ENCODE assay signal across 9 cellular contexts in the genomic region with DNA sequence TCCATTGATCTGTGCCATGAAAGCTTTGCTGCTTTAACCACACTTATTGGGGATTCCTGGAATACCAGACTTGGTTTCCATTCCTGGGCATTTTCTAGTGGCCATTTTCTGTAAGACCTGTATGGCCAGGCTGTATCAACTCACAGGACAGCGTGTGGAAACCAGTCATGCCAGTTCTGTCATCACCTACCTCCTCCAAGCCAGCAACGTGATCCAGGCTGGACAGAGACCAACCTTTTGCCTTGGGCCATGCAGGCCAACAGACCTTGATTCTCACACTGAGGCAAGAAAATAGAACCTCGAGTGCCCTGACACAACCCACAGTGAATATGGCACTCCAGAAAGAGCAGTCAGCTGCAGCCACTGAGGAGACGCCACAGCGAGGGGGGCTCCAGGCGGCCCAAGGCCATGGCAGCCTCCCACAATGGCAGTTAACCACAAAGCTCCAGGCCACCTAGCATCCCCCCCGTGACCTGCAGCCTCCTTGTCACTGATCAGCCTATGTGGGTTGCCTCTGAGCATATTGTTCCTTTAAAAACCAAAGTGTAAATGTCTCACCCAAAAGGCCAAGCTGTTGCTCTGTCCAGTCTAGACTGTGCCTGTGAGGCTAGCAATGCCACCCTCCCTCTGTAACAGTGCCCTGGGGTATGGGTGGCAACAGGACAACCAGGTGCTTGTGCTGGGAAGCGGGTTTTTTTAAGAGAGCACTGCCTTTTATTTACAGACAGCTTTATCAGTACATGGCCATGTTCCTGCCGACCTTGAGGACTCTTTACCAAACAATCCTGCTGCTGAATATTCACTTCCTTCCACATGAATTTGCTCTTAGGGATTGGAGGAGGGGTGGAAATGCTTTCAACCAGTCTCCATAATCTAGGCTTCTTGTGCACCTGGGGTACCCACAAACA.
DNase-seq lines count a peak whose midpoint lies in the region; ATAC-seq and TF ChIP-seq lines count a peak whose summit lies in the region.
"Had no signal": no experiment of that assay in that cellular context is flagged by ENCODE, and none has a peak within 500 bp of the region (broad histone marks: within the 10 kb centered on the region; RNA-seq: fewer than 3 reads in every experiment).

No MANE protein-coding gene starts in this region.

- H3K27ac Mint-ChIP-seq in activated CD4-positive, alpha-beta T cell treated with anti-CD3 and anti-CD28 coated beads for 36 hours: peak overlapping the region; percentile 86
- H3K27ac Mint-ChIP-seq in activated naive CD4-positive, alpha-beta T cell treated with anti-CD3 and anti-CD28 coated beads, Interleukin-2, amount 50 U/mL, for 72 hours: peak overlapping the region; percentile 93 to 97

- peaks cover 5% of the 10 kb centered on the region for H3K9me3 Mint-ChIP-seq in activated CD4-positive, alpha-beta T cell treated with anti-CD3 and anti-CD28 coated beads for 36 hours (ENCODE audit: low read depth)
- peaks cover 9 to 19% of the 10 kb centered on the region in 2 donors for H3K9me3 Mint-ChIP-seq in activated naive CD4-positive, alpha-beta T cell treated with anti-CD3 and anti-CD28 coated beads, Interleukin-2, amount 50 U/mL, for 72 hours

- TF ChIP-seq CTCF in tibial artery (IDR thresholded peaks at IDR 0.05): no peak

- H3K4me3 ChIP-seq in tibial artery: no peak overlapping the region

- no peaks in the 10 kb centered on the region for H3K27me3 Mint-ChIP-seq in activated CD4-positive, alpha-beta T cell treated with anti-CD3 and anti-CD28 coated beads for 36 hours

- no peaks in the 10 kb centered on the region for H3K9me3 ChIP-seq in tibial artery

- no peak for ATAC-seq in activated CD4-positive, alpha-beta T cell treated with anti-CD3 and anti-CD28 coated beads for 36 hours
- ATAC-seq in activated naive CD4-positive, alpha-beta T cell treated with anti-CD3 and anti-CD28 coated beads, Interleukin-2, amount 50 U/mL, for 72 hours: no peak
- ATAC-seq in left lobe of liver (peak; percentile 72), GM21723 (IDR thresholded peaks at IDR 0.05; ENCODE audit: unreplicated experiment) (no peak)

- no peak for DNase-seq in activated CD4-positive, alpha-beta T cell treated with anti-CD3 and anti-CD28 coated beads for 36 hours
- DNase-seq in activated CD4-positive, alpha-beta T cell treated with anti-CD3 and anti-CD28 coated beads, Interleukin-2, amount 50 U/mL, for 4 hours: no peak
- no peak for DNase-seq in activated naive CD4-positive, alpha-beta T cell treated with anti-CD3 and anti-CD28 coated beads, Interleukin-2, amount 50 U/mL, for 72 hours (ENCODE audit: low spot score in 2 of 2)
- DNase-seq in left lobe of liver (ENCODE audit: low spot score) (peak; percentile 78), tibial artery (no peak), HEK293T (ENCODE audit: extremely low spot score) (no peak)
- no peak for DNase-seq in activated CD4-positive, CD25-positive, alpha-beta regulatory T cell (lab: John Stamatoyannopoulos, UW)
- DNase-seq: NCI-H524 treated with DMSO at 0.1 percent for 48 hours had no signal

- peaks cover 92% of the 10 kb centered on the region for H3K4me1 Mint-ChIP-seq in activated CD4-positive, alpha-beta T cell treated with anti-CD3 and anti-CD28 coated beads for 36 hours

- H3K27me3 ChIP-seq in tibial artery: no peaks in the 10 kb centered on the region

- CTCF ChIA-PET in activated CD4-positive, alpha-beta T cell treated with anti-CD3 and anti-CD28 coated beads for 36 hours (lab: Charles Lee): interaction anchor here (0.6 to 2.7 kb wide), 4 partner anchors 11 to 197 kb away, joined by 3 to 13 read pairs (median 3); no protein-coding TSS in a partner anchor
- CTCF ChIA-PET in HEK293T (lab: Yijun Ruan, JAX): no interaction called here

- H3K36me3 ChIP-seq in tibial artery: no peaks in the 10 kb centered on the region

- intact Hi-C loops in activated CD4-positive, alpha-beta T cell treated with anti-CD3 and anti-CD28 coated beads for 36 hours (cut with DNase I, micrococcal nuclease): loop anchor here (2.0 to 5.0 kb wide), 3 partner anchors 36 to 199 kb away; no protein-coding TSS in a partner anchor
- intact Hi-C loops in tibial artery (cut with DNase I; ENCODE audit: low total_unique reads): loop anchor here (5.0 kb wide), 1 partner anchor 61 kb away; no protein-coding TSS in a partner anchor

- H3K4me3 Mint-ChIP-seq in activated CD4-positive, alpha-beta T cell treated with anti-CD3 and anti-CD28 coated beads for 36 hours: no peak overlapping the region

- peak overlapping the region; percentile 80 to 86 for H3K27ac ChIP-seq in tibial artery

- POLR2A ChIA-PET in activated CD4-positive, alpha-beta T cell treated with anti-CD3 and anti-CD28 coated beads for 36 hours (lab: Charles Lee): no interaction called here
- POLR2A ChIA-PET in HEK293T (lab: Yijun Ruan, JAX): no interaction called here

- peaks cover 9 to 53% (median 37%) of the 10 kb centered on the region in 4 donors for H3K4me1 ChIP-seq in tibial artery

- peaks cover 58% of the 10 kb centered on the region for H3K36me3 Mint-ChIP-seq in activated CD4-positive, alpha-beta T cell treated with anti-CD3 and anti-CD28 coated beads for 36 hours (ENCODE audit: low read depth)
- H3K36me3 Mint-ChIP-seq in activated naive CD4-positive, alpha-beta T cell treated with anti-CD3 and anti-CD28 coated beads, Interleukin-2, amount 50 U/mL, for 72 hours: peaks cover 45 to 60% of the 10 kb centered on the region in 2 donors

TF ChIP-seq in HEK293T, 16 proteins besides CTCF, POLR2A, EP300 and RAD21:
- no peak for TF ChIP-seq LEF1 (IDR thresholded peaks at IDR 0.05; ENCODE audit: borderline replicate concordance)
- no peak for TF ChIP-seq FOXM1 (IDR thresholded peaks at IDR 0.05; ENCODE audit: borderline replicate concordance)
- TF ChIP-seq, protein P1, sequence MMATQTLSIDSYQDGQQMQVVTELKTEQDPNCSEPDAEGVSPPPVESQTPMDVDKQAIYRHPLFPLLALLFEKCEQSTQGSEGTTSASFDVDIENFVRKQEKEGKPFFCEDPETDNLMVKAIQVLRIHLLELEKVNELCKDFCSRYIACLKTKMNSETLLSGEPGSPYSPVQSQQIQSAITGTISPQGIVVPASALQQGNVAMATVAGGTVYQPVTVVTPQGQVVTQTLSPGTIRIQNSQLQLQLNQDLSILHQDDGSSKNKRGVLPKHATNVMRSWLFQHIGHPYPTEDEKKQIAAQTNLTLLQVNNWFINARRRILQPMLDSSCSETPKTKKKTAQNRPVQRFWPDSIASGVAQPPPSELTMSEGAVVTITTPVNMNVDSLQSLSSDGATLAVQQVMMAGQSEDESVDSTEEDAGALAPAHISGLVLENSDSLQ (IDR thresholded peaks at IDR 0.05): no peak
- no peak for TF ChIP-seq ARNT (IDR thresholded peaks at IDR 0.05)
- no peak for TF ChIP-seq ZNF384 (IDR thresholded peaks at IDR 0.05)
- TF ChIP-seq TARDBP (IDR thresholded peaks at IDR 0.05): no peak
- TF ChIP-seq NFRKB (IDR thresholded peaks at IDR 0.05): no peak
- no peak for TF ChIP-seq CTBP1 (IDR thresholded peaks at IDR 0.05; ENCODE audit: borderline replicate concordance)
- no peak for TF ChIP-seq FOXA1 (IDR thresholded peaks at IDR 0.05)
- no peak for TF ChIP-seq SUZ12 (IDR thresholded peaks at IDR 0.05)
- no peak for TF ChIP-seq SP1 (IDR thresholded peaks at IDR 0.05)
- TF ChIP-seq ELF4 (IDR thresholded peaks at IDR 0.05): no peak
- no peak for TF ChIP-seq HDGF (IDR thresholded peaks at IDR 0.05; ENCODE audit: borderline replicate concordance)
- TF ChIP-seq FOXK2 (IDR thresholded peaks at IDR 0.05): no peak
- no peak for TF ChIP-seq L3MBTL2 (conservative IDR thresholded peaks at IDR 0.05)
- TF ChIP-seq BHLHE40 (IDR thresholded peaks at IDR 0.05; ENCODE audit: borderline replicate concordance): no peak
